In the genomic region with DNA sequence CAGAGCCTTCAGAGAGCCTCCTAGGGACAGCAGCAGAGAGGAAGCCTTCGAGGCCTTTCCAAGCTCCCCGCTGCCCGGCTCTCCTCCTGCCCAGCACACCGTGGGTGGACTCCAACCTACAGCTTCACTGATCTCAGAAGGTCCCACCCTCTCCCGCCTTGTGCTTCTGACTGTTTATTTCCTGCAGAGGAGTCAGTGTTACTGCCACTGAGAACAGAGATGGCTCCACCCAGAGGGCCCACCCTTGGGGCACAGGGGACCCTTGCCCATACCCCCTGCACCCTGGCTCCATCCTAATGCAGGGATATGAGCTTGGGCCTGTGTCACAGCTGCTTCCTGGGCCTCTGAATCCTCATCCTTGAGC, we compare ENCODE assay signal across 9 cellular contexts. TPM values are rescaled to one million over a fixed set of nuclear protein-coding genes. Genes with fewer than 3 reads are reported as not detected.
A peak's percentile ranks its signal among the peaks of the same experiment; 100 is the strongest.
DNase-seq lines count a peak whose midpoint lies in the region; ATAC-seq and TF ChIP-seq lines count a peak whose summit lies in the region.
"Had no signal": no experiment of that assay in that cellular context is flagged by ENCODE, and none has a peak within 500 bp of the region (broad histone marks: within the 10 kb centered on the region; RNA-seq: fewer than 3 reads in every experiment).

No MANE protein-coding gene starts in this region.

- H3K36me3 ChIP-seq in CD8-positive, alpha-beta memory T cell (ENCODE audit: insufficient read depth, low read length) = no peaks in the 10 kb centered on the region
- no peaks in the 10 kb centered on the region for H3K36me3 ChIP-seq in esophagus (ENCODE audit: control insufficient read depth in 2 of 2, insufficient read depth in 2 of 2, low read length in 1 of 2)
- H3K36me3 ChIP-seq in psoas muscle (ENCODE audit: insufficient read depth in 1 of 2, low read depth in 1 of 2) = no peaks in the 10 kb centered on the region

- peaks cover 0 to 1% of the 10 kb centered on the region in 2 donors for H3K27me3 Mint-ChIP-seq in CD8-positive, alpha-beta memory T cell

- H3K9me3 Mint-ChIP-seq in CD8-positive, alpha-beta memory T cell = no peaks in the 10 kb centered on the region
- H3K9me3 Mint-ChIP-seq: naive B cell had no signal

- H3K4me1 ChIP-seq in CD8-positive, alpha-beta memory T cell (ENCODE audit: insufficient read depth, low read length) = peaks cover 37% of the 10 kb centered on the region
- H3K4me1 ChIP-seq in esophagus (ENCODE audit: control insufficient read depth in 2 of 2, insufficient read depth in 2 of 2, low read length in 1 of 2) = peaks cover 20 to 37% of the 10 kb centered on the region in 2 donors
- H3K4me1 ChIP-seq in psoas muscle = peaks cover 31% of the 10 kb centered on the region

- peak overlapping the region; percentile 26 for H3K4me3 ChIP-seq in CD8-positive, alpha-beta memory T cell (ENCODE audit: low read length)
- H3K4me3 ChIP-seq in esophagus (ENCODE audit: low read depth in 1 of 2, low read length in 2 of 2) = no peak overlapping the region
- H3K4me3 ChIP-seq in psoas muscle = no peak overlapping the region

- H3K36me3 Mint-ChIP-seq in CD8-positive, alpha-beta memory T cell = no peaks in the 10 kb centered on the region
- H3K36me3 Mint-ChIP-seq: naive B cell had no signal

- CTCF ChIA-PET in CD8-positive, alpha-beta memory T cell (lab: Charles Lee) = no interaction called here

- POLR2A ChIA-PET in CD8-positive, alpha-beta memory T cell (lab: Charles Lee) = interaction anchor here (1.5 kb wide), 1 partner anchor 53 kb away, joined by 10 read pairs; a partner anchor contains a TSS

- DNase-seq in CD8-positive, alpha-beta memory T cell = peak in 2 of 5 donors; percentile 15 to 35
- peak; percentile 48 for DNase-seq in activated CD4-positive, alpha-beta T cell treated with anti-CD3 and anti-CD28 coated beads for 48 hours
- no peak for DNase-seq in psoas muscle

- ATAC-seq in psoas muscle (peak in 1 of 4 donors; percentile 14), HG03442 (IDR thresholded peaks at IDR 0.05; ENCODE audit: unreplicated experiment) (no peak), GM19455 (IDR thresholded peaks at IDR 0.05; ENCODE audit: unreplicated experiment) (no peak), HG03159 (IDR thresholded peaks at IDR 0.05; ENCODE audit: unreplicated experiment) (no peak), GM18868 (IDR thresholded peaks at IDR 0.05; ENCODE audit: unreplicated experiment) (no peak)

- H3K9me3 ChIP-seq in CD8-positive, alpha-beta memory T cell (ENCODE audit: low read length) = no peaks in the 10 kb centered on the region
- H3K9me3 ChIP-seq in esophagus (ENCODE audit: control insufficient read depth in 2 of 2, insufficient read depth in 1 of 2, low read depth in 1 of 2, low read length in 1 of 2) (no peaks in the 10 kb centered on the region), psoas muscle (no peaks in the 10 kb centered on the region)

- intact Hi-C loops in psoas muscle (cut with DNase I) = no loop called here

- peak overlapping the region; percentile 69 for H3K27ac ChIP-seq in CD8-positive, alpha-beta memory T cell (ENCODE audit: low read depth, low read length)
- H3K27ac ChIP-seq in esophagus (ENCODE audit: low read depth in 2 of 2, low read length in 1 of 2) (peak overlapping the region; percentile 92 to 97), psoas muscle (peak overlapping the region; percentile 16)

- H3K4me1 Mint-ChIP-seq in CD8-positive, alpha-beta memory T cell = peaks cover 24 to 39% (median 25%) of the 10 kb centered on the region in 3 donors

- TF ChIP-seq CTCF in psoas muscle (IDR thresholded peaks at IDR 0.05) = no peak

- WGBS in esophagus, 2 donors = 38 to 50% methylated on average over 5 of the region's 5 CpGs
- 67 to 71% (median 67%) methylated on average over 5 of the region's 5 CpGs for WGBS in psoas muscle, 3 donors

- peak overlapping the region; percentile 81 to 99 (median 98) for H3K27ac Mint-ChIP-seq in CD8-positive, alpha-beta memory T cell

- no peaks in the 10 kb centered on the region for H3K27me3 ChIP-seq in CD8-positive, alpha-beta memory T cell (ENCODE audit: insufficient read depth, low read length, poor library complexity, severe bottlenecking)
- no peaks in the 10 kb centered on the region for H3K27me3 ChIP-seq in esophagus (ENCODE audit: control insufficient read depth in 1 of 2, insufficient read depth in 2 of 2, low read length in 2 of 2)
- H3K27me3 ChIP-seq in psoas muscle (ENCODE audit: insufficient read depth in 3 of 3, low read length in 2 of 3) = no peaks in the 10 kb centered on the region

- peak overlapping the region in 6 of 7 donors; percentile 10 to 80 (median 59) for H3K4me3 Mint-ChIP-seq in CD8-positive, alpha-beta memory T cell
- H3K4me3 Mint-ChIP-seq: naive B cell had no signal

RNA-seq across cellular contexts. Expression of a gene that starts 52.8 kb away (rescaled TPM):
- total RNA-seq in CD8-positive, alpha-beta memory T cell = 10 to 100 TPM; 32.6 to 34.5 TPM
- polyA plus RNA-seq in CD8-positive, alpha-beta memory T cell = 53.4 TPM
- 10 to 100 TPM; 32.7 to 52.9 TPM for polyA plus RNA-seq in esophagus
- total RNA-seq in psoas muscle = 100 to 1,000 TPM in 3 of 4 donors, 10 to 100 TPM in 1; 74.9 to 155 (median 102) TPM
- polyA plus RNA-seq in psoas muscle = 10 to 100 TPM; 12.8 to 40.9 (median 21.4) TPM

Comparison
In these comparisons a context has a peak if more than half of its experiments do, and no peak if none do; other contexts are left out.
1. H3K27ac ChIP-seq: peak in every context shown above with its lines; median percentile 94 in esophagus; 69 in CD8-positive, alpha-beta memory T cell; 16 in psoas muscle.